In genomic region chr10:72061491-72061890, GRCh38 we compare ENCODE assay signal across 2 cellular contexts.
TF ChIP-seq lines count a peak whose summit lies in the region.

No MANE protein-coding gene starts in this region.

TF ChIP-seq in A549, 52 proteins besides CTCF, POLR2A, EP300 and RAD21:
- peak; percentile 30; the same call in 2 of the 3 replicates for TF ChIP-seq SMC3 (IDR thresholded peaks at IDR 0.05)
- TF ChIP-seq RARB (CRISPR knock-in tag; IDR thresholded peaks at IDR 0.05), result no peak
- TF ChIP-seq CBX2 (IDR thresholded peaks at IDR 0.05; ENCODE audit: borderline replicate concordance, low read depth), result no peak
- no peak for TF ChIP-seq HEYL (CRISPR knock-in tag; IDR thresholded peaks at IDR 0.05)
- no peak for TF ChIP-seq HOXA7 (CRISPR knock-in tag; IDR thresholded peaks at IDR 0.05)

TF ChIP-seq in H1, 55 proteins besides CTCF, POLR2A, EP300 and RAD21:
- no peak for TF ChIP-seq KDM5A (IDR thresholded peaks at IDR 0.05; ENCODE audit: low read length)
- TF ChIP-seq TBP (IDR thresholded peaks at IDR 0.05; ENCODE audit: low read depth, low read length), result no peak; the same call in 1 of the 2 replicates
- no peak for TF ChIP-seq MAFK (IDR thresholded peaks at IDR 0.05; ENCODE audit: low read depth, low read length)
- no peak for TF ChIP-seq MAX (IDR thresholded peaks at IDR 0.05)
- TF ChIP-seq EZH2 (IDR thresholded peaks at IDR 0.05; ENCODE audit: low read depth, low read length, severe bottlenecking), result no peak
- no peak for TF ChIP-seq KDM4A (IDR thresholded peaks at IDR 0.05; ENCODE audit: low read depth, low read length, severe bottlenecking)
- no peak for TF ChIP-seq RNF2 (IDR thresholded peaks at IDR 0.05; ENCODE audit: borderline replicate concordance, low read depth, low read length, missing control alignments, poor library complexity, severe bottlenecking)
- TF ChIP-seq CHD2 (IDR thresholded peaks at IDR 0.05; ENCODE audit: low read length), result no peak
- no peak for TF ChIP-seq SP4 (IDR thresholded peaks at IDR 0.05; ENCODE audit: low read length)
- no peak for TF ChIP-seq TEAD4 (IDR thresholded peaks at IDR 0.05; ENCODE audit: low read depth, low read length)
- TF ChIP-seq KDM1A (IDR thresholded peaks at IDR 0.05; ENCODE audit: borderline replicate concordance, low read length), result no peak
- no peak for TF ChIP-seq SAP30 (IDR thresholded peaks at IDR 0.05; ENCODE audit: insufficient read depth, insufficient replicate concordance, low read length)
- TF ChIP-seq POLR2AphosphoS5 (IDR thresholded peaks at IDR 0.05; ENCODE audit: low read depth, low read length), result no peak
- no peak for TF ChIP-seq SIX5 (IDR thresholded peaks at IDR 0.05; ENCODE audit: low read depth, low read length)
- no peak for TF ChIP-seq NANOG (IDR thresholded peaks at IDR 0.05; ENCODE audit: insufficient read depth, low read depth, low read length, poor library complexity, severe bottlenecking)
